In genomic region chr6:33641602-33642001, GRCh38 we compare ENCODE assay signal across 11 cellular contexts.
"Had no signal": no experiment of that assay in that cellular context is flagged by ENCODE, and none has a peak within 500 bp of the region (broad histone marks: within the 10 kb centered on the region; RNA-seq: fewer than 3 reads in every experiment).

No MANE protein-coding gene starts in this region.

- ATAC-seq: heart right ventricle; stimulated activated memory B cell treated with anti-CD40 and anti-IgM and Interleukin-4, amounts not matched to agents 10 μg/mL and 1 μg/mL and 100 μg/mL, for 72 hours had no signal

- H3K27ac ChIP-seq: heart right ventricle, left ventricle myocardium inferior, transverse colon had no signal

- H3K4me3 ChIP-seq: heart right ventricle, left ventricle myocardium inferior, transverse colon had no signal

- H3K4me3 Mint-ChIP-seq: activated naive CD8-positive, alpha-beta T cell treated with anti-CD3 and anti-CD28 coated beads for 36 hours; stimulated activated memory B cell treated with anti-CD40 and anti-IgM and Interleukin-4, amounts not matched to agents 10 μg/mL and 1 μg/mL and 100 μg/mL, for 72 hours had no signal

- H3K9me3 ChIP-seq: heart right ventricle, left ventricle myocardium inferior, transverse colon had no signal

- H3K27me3 Mint-ChIP-seq: activated naive CD8-positive, alpha-beta T cell treated with anti-CD3 and anti-CD28 coated beads for 36 hours; stimulated activated memory B cell treated with anti-CD40 and anti-IgM and Interleukin-4, amounts not matched to agents 10 μg/mL and 1 μg/mL and 100 μg/mL, for 72 hours had no signal

- H3K27me3 ChIP-seq: heart right ventricle, transverse colon had no signal

- H3K27ac Mint-ChIP-seq: activated naive CD8-positive, alpha-beta T cell treated with anti-CD3 and anti-CD28 coated beads for 36 hours; stimulated activated memory B cell treated with anti-CD40 and anti-IgM and Interleukin-4, amounts not matched to agents 10 μg/mL and 1 μg/mL and 100 μg/mL, for 72 hours had no signal

- DNase-seq: activated CD4-positive, alpha-beta T cell treated with anti-CD3 and anti-CD28 coated beads for 1 hour; activated CD8-positive, alpha-beta memory T cell treated with anti-CD3 and anti-CD28 coated beads for 24 hours; activated effector memory CD4-positive, alpha-beta T cell treated with anti-CD3 and anti-CD28 coated beads, Interleukin-2, amount 50 U/mL, for 16 hours; activated naive CD8-positive, alpha-beta T cell treated with anti-CD3 and anti-CD28 coated beads for 36 hours; activated T-cell treated with anti-CD3 and anti-CD28 coated beads for 4 hours; heart right ventricle; islet precursor cell; left ventricle myocardium inferior; SHP77 treated with DMSO at 0.1 percent for 48 hours; transverse colon had no signal

- H3K36me3 ChIP-seq: left ventricle myocardium inferior, transverse colon had no signal

- H3K9me3 Mint-ChIP-seq: activated naive CD8-positive, alpha-beta T cell treated with anti-CD3 and anti-CD28 coated beads for 36 hours; stimulated activated memory B cell treated with anti-CD40 and anti-IgM and Interleukin-4, amounts not matched to agents 10 μg/mL and 1 μg/mL and 100 μg/mL, for 72 hours had no signal
